16 cellular contexts compared by ENCODE assay signal in genomic region chr10:33254556-33255160, GRCh38.
"Had no signal": no experiment of that assay in that cellular context is flagged by ENCODE, and none has a peak within 500 bp of the region (broad histone marks: within the 10 kb centered on the region; RNA-seq: fewer than 3 reads in every experiment).

No MANE protein-coding gene starts in this region.

- DNase-seq: activated CD4-positive, alpha-beta T cell treated with anti-CD3 and anti-CD28 coated beads for 1 hour; activated CD4-positive, alpha-beta T cell treated with anti-CD3 and anti-CD28 coated beads, Interleukin-2, amount 50 U/mL, for 4 hours; activated naive CD4-positive, alpha-beta T cell treated with anti-CD3 and anti-CD28 coated beads, Interleukin-2, amount 10 ng/mL, durations not matched to agents 7 days and 5 days; caudate nucleus; colonic mucosa; foreskin keratinocyte; head of caudate nucleus; left cardiac atrium; naive thymus-derived CD8-positive, alpha-beta T cell; posterior cingulate gyrus; right cardiac atrium; stomach; T-cell; T-helper 9 cell had no signal

- H3K4me1 ChIP-seq: colonic mucosa had no signal

- H3K4me3 ChIP-seq: colonic mucosa, stomach, thoracic aorta had no signal

- H3K27me3 ChIP-seq: colonic mucosa, foreskin keratinocyte, neutrophil, stomach had no signal

- H3K36me3 ChIP-seq: colonic mucosa, neutrophil had no signal

- H3K27ac ChIP-seq: colonic mucosa, foreskin keratinocyte, neutrophil, stomach, thoracic aorta had no signal

- H3K9me3 ChIP-seq: colonic mucosa, neutrophil, stomach, thoracic aorta had no signal

- ATAC-seq: foreskin keratinocyte; left cardiac atrium; naive thymus-derived CD8-positive, alpha-beta T cell; right cardiac atrium; T-cell had no signal
